ENCODE assay signal across 8 cellular contexts in the genomic region with DNA sequence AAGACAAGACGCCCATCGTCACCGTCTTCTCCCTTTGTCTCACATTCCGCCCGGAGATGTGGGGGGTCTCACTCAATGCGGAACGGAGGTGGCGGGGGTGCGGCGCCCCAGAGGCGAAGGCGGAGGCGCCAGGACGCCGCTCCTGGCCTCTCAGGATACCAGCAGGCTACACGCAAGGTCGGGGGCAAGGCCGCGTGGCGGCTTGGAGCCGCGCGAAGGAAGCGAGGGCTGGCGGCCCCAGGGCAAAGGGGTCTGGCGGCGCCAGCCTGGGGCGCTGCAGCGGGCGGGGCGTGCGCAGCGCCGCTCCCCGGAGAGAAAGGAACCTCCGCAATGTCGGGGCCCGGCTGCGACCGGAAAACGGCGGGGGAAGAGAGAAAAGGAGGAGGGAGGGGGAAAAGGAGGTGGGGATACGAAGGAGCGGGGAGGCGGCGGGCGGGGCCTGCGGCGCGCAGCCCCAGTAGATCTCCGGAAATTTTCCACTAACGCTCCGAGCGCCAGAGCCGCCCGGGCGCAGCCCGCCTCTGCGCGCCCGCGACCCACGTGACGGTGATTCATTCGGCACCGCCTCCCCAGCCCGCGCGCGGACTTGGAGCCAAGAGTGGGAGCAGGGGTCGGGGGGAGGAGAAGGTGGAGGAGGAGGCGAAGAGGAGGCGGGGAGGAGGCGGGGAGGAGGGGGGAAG. TPM values are rescaled to one million over a fixed set of nuclear protein-coding genes. Genes with fewer than 3 reads are reported as not detected.
DNase-seq lines count a peak whose midpoint lies in the region; ATAC-seq and TF ChIP-seq lines count a peak whose summit lies in the region.

No MANE protein-coding gene starts in this region.

- peak overlapping the region; percentile 82 to 94 (median 90) for H3K4me3 Mint-ChIP-seq in CD4-positive, alpha-beta memory T cell
- peak overlapping the region; percentile 80 for H3K4me3 Mint-ChIP-seq in activated CD4-positive, alpha-beta memory T cell treated with anti-CD3 and anti-CD28 coated beads for 36 hours

- H3K27me3 Mint-ChIP-seq in CD4-positive, alpha-beta memory T cell, result no peaks in the 10 kb centered on the region
- no peaks in the 10 kb centered on the region for H3K27me3 Mint-ChIP-seq in activated CD4-positive, alpha-beta memory T cell treated with anti-CD3 and anti-CD28 coated beads for 36 hours

- peak in 45 of 56 donors; percentile 11 to 63 (median 36) for TF ChIP-seq CTCF in dorsolateral prefrontal cortex (IDR thresholded peaks at IDR 0.05 in 54 of 56, conservative IDR thresholded peaks at IDR 0.05 in 2 of 56; ENCODE audit: low read depth in 1 of 56, partially characterized antibody in 56 of 56)
- no peak for TF ChIP-seq CTCF in lower lobe of right lung (IDR thresholded peaks at IDR 0.05)

- H3K4me3 ChIP-seq in CD4-positive, alpha-beta memory T cell (ENCODE audit: low read length in 2 of 2), result peak overlapping the region; percentile 26 to 78
- peak overlapping the region; percentile 51 to 93 (median 83) for H3K4me3 ChIP-seq in dorsolateral prefrontal cortex
- peak overlapping the region; percentile 68 for H3K4me3 ChIP-seq in lower lobe of right lung

- H3K4me1 ChIP-seq in CD4-positive, alpha-beta memory T cell (ENCODE audit: insufficient read depth, low read length), result peaks cover 20% of the 10 kb centered on the region
- H3K4me1 ChIP-seq in lower lobe of right lung, result peaks cover 49% of the 10 kb centered on the region

- peak; percentile 88 to 95 (median 90) for DNase-seq in CD4-positive, alpha-beta memory T cell
- DNase-seq in NCI-H748 treated with DMSO at 0.1 percent for 48 hours (lab: John Stamatoyannopoulos, UW), result peak; percentile 84
- DNase-seq in activated CD4-positive, alpha-beta memory T cell treated with anti-CD3 and anti-CD28 coated beads for 36 hours, result peak; percentile 96
- peak; percentile 93 to 99 (median 95) for DNase-seq in dorsolateral prefrontal cortex
- DNase-seq in lower lobe of right lung, result peak; percentile 98
- DNase-seq in stimulated activated CD4-positive, alpha-beta T cell treated with anti-CD3 and anti-CD28 coated beads, TNF-alpha, amount 100 ng/mL, for 1 hour (ENCODE audit: low read depth in 3 of 3, low spot score in 1 of 3), result peak; percentile 79 to 88 (median 86)

- H3K36me3 ChIP-seq in CD4-positive, alpha-beta memory T cell (ENCODE audit: insufficient read depth, low read length), result no peaks in the 10 kb centered on the region
- no peaks in the 10 kb centered on the region for H3K36me3 ChIP-seq in lower lobe of right lung

- POLR2A ChIA-PET in CD4-positive, alpha-beta memory T cell (lab: Charles Lee; ENCODE audit: partially characterized antibody), result interaction anchor here (0.7 to 5.9 kb wide), 11 partner anchors 10 to 393 kb away, joined by 3 to 114 read pairs (median 5); a partner anchor contains a TSS
- POLR2A ChIA-PET in activated CD4-positive, alpha-beta memory T cell treated with anti-CD3 and anti-CD28 coated beads for 36 hours (lab: Charles Lee), result interaction anchor here (0.8 to 2.4 kb wide), 6 partner anchors 12 to 173 kb away, joined by 3 to 17 read pairs (median 5); a partner anchor contains a TSS

- peaks cover 0 to 8% of the 10 kb centered on the region in 2 donors for H3K36me3 Mint-ChIP-seq in CD4-positive, alpha-beta memory T cell
- H3K36me3 Mint-ChIP-seq in activated CD4-positive, alpha-beta memory T cell treated with anti-CD3 and anti-CD28 coated beads for 36 hours, result no peaks in the 10 kb centered on the region

- no peaks in the 10 kb centered on the region for H3K9me3 ChIP-seq in CD4-positive, alpha-beta memory T cell (ENCODE audit: control insufficient read depth in 1 of 2, low read length in 2 of 2)
- H3K9me3 ChIP-seq in lower lobe of right lung, result no peaks in the 10 kb centered on the region

- H3K27ac Mint-ChIP-seq in CD4-positive, alpha-beta memory T cell, result peak overlapping the region; percentile 87 to 98 (median 97)
- peak overlapping the region; percentile 92 for H3K27ac Mint-ChIP-seq in activated CD4-positive, alpha-beta memory T cell treated with anti-CD3 and anti-CD28 coated beads for 36 hours

- intact Hi-C loops in CD4-positive, alpha-beta memory T cell (cut with micrococcal nuclease), result loop anchor here (1.0 kb wide), 3 partner anchors 11 to 393 kb away; a partner anchor contains a TSS
- intact Hi-C loops in activated CD4-positive, alpha-beta memory T cell treated with anti-CD3 and anti-CD28 coated beads for 36 hours (cut with micrococcal nuclease), result loop anchor here (1.0 to 5.0 kb wide), 7 partner anchors 11 to 1166 kb away; a partner anchor contains a TSS
- intact Hi-C loops in dorsolateral prefrontal cortex (cut with DNase I), result loop anchor here (1.0 to 10.0 kb wide), 5 partner anchors 11 to 392 kb away; a partner anchor contains a TSS
- intact Hi-C loops in lower lobe of right lung (cut with DNase I), result no loop called here

- peaks cover 19 to 31% (median 25%) of the 10 kb centered on the region in 4 donors for H3K4me1 Mint-ChIP-seq in CD4-positive, alpha-beta memory T cell
- H3K4me1 Mint-ChIP-seq in activated CD4-positive, alpha-beta memory T cell treated with anti-CD3 and anti-CD28 coated beads for 36 hours (ENCODE audit: low read depth), result peaks cover 27% of the 10 kb centered on the region

- H3K27me3 ChIP-seq in CD4-positive, alpha-beta memory T cell (ENCODE audit: insufficient read depth, low read length), result no peaks in the 10 kb centered on the region
- H3K27me3 ChIP-seq in dorsolateral prefrontal cortex (no peaks in the 10 kb centered on the region), lower lobe of right lung (ENCODE audit: low read depth) (no peaks in the 10 kb centered on the region)

- peak overlapping the region; percentile 83 for H3K27ac ChIP-seq in CD4-positive, alpha-beta memory T cell (ENCODE audit: low read depth, low read length)
- peak overlapping the region; percentile 92 to 100 (median 99) for H3K27ac ChIP-seq in dorsolateral prefrontal cortex
- H3K27ac ChIP-seq in lower lobe of right lung, result peak overlapping the region; percentile 98

- ATAC-seq in GM19438 (IDR thresholded peaks at IDR 0.05; ENCODE audit: low read depth, unreplicated experiment), result peak; percentile 68
- ATAC-seq in HG03571 (IDR thresholded peaks at IDR 0.05; ENCODE audit: unreplicated experiment), result peak; percentile 71
- ATAC-seq in lower lobe of right lung, result peak; percentile 94 to 97

- no peaks in the 10 kb centered on the region for H3K9me3 Mint-ChIP-seq in CD4-positive, alpha-beta memory T cell
- H3K9me3 Mint-ChIP-seq in activated CD4-positive, alpha-beta memory T cell treated with anti-CD3 and anti-CD28 coated beads for 36 hours, result no peaks in the 10 kb centered on the region

- CTCF ChIA-PET in CD4-positive, alpha-beta memory T cell (lab: Charles Lee; ENCODE audit: partially characterized antibody), result interaction anchor here (0.7 to 1.2 kb wide), 3 partner anchors 11 to 279 kb away, joined by 3 to 8 read pairs (median 7); no protein-coding TSS in a partner anchor
- CTCF ChIA-PET in activated CD4-positive, alpha-beta memory T cell treated with anti-CD3 and anti-CD28 coated beads for 36 hours (lab: Charles Lee), result interaction anchor here (1.0 kb wide), 1 partner anchor 226 kb away, joined by 4 read pairs; no protein-coding TSS in a partner anchor

RNA-seq across cellular contexts. Expression of a gene that starts 10.5 kb away (rescaled TPM):
- total RNA-seq in CD4-positive, alpha-beta memory T cell, result 100 to 1,000 TPM; 200 to 208 TPM
- 10 to 100 TPM; 46.8 to 73.6 TPM for polyA plus RNA-seq in CD4-positive, alpha-beta memory T cell
- 100 to 1,000 TPM; 173 to 187 TPM for total RNA-seq in activated CD4-positive, alpha-beta memory T cell treated with anti-CD3 and anti-CD28 coated beads for 36 hours
- 100 to 1,000 TPM in 118 of 120 experiments, 10 to 100 TPM in 2; 80.8 to 431 (median 175) TPM for total RNA-seq in dorsolateral prefrontal cortex
- total RNA-seq in lower lobe of right lung, result 284 TPM

Comparison
In these comparisons a context has a peak if more than half of its experiments do, and no peak if none do; other contexts are left out.
1. Peak in every context shown above with its lines: DNase-seq, ATAC-seq, H3K4me3 ChIP-seq and H3K27ac ChIP-seq.